ENCODE assay signal across 26 cellular contexts in genomic region chr12:19837543-19837942, GRCh38.
"Had no signal": no experiment of that assay in that cellular context is flagged by ENCODE, and none has a peak within 500 bp of the region (broad histone marks: within the 10 kb centered on the region; RNA-seq: fewer than 3 reads in every experiment).

No MANE protein-coding gene starts in this region.

- H3K4me1 ChIP-seq: neural progenitor cell, parathyroid adenoma, psoas muscle, stomach, testis, thyroid gland, upper lobe of right lung had no signal

- ATAC-seq: natural killer cell; psoas muscle; sciatic nerve; stimulated activated naive B cell treated with anti-CD40 and anti-IgM and Interleukin-4, amounts not matched to agents 10 μg/mL and 1 μg/mL and 100 μg/mL, for 72 hours; stimulated activated naive CD8-positive, alpha-beta T cell treated with anti-CD3 and anti-CD28 coated beads, Interleukin-15, Interleukin-2, amounts not matched to agents 100 U/mL and 50 U/mL, for 24 hours; upper lobe of right lung had no signal

- H3K9me3 ChIP-seq: heart right ventricle, neutrophil, psoas muscle, testis, thyroid gland, upper lobe of right lung had no signal

- H3K27ac ChIP-seq: heart right ventricle, hepatocyte, neural progenitor cell, neutrophil, parathyroid adenoma, psoas muscle, skin epidermis, stomach, testis, thyroid gland, upper lobe of right lung had no signal

- H3K4me3 ChIP-seq: heart right ventricle, hepatocyte, lung, neural progenitor cell, psoas muscle, skin epidermis, stomach, testis, thyroid gland, upper lobe of right lung had no signal

- H3K36me3 ChIP-seq: heart right ventricle, neural progenitor cell, neutrophil, stomach, thyroid gland, upper lobe of right lung had no signal

- H3K27me3 ChIP-seq: heart right ventricle, hepatocyte, neural progenitor cell, neutrophil, stomach, testis, thyroid gland, upper lobe of right lung had no signal

- DNase-seq: heart right ventricle; islet precursor cell; mesendoderm; naive B cell; natural killer cell; nephron progenitor cell; occipital lobe; psoas muscle; stimulated activated CD4-positive, alpha-beta T cell treated with anti-CD3 and anti-CD28 coated beads, Interleukin-12 subunit alpha, Interleukin-12 subunit beta, amount 100 ng/mL, for 4 hours; stimulated activated CD4-positive, alpha-beta T cell treated with anti-CD3 and anti-CD28 coated beads, Interleukin-15, amount 100 ng/mL, for 24 hours; stimulated activated CD4-positive, alpha-beta T cell treated with anti-CD3 and anti-CD28 coated beads, Interleukin-2, amount 100 ng/mL, for 24 hours; stimulated activated CD4-positive, alpha-beta T cell treated with anti-CD3 and anti-CD28 coated beads, Interleukin-4, amount 100 ng/mL, for 1 hour; stimulated activated naive B cell treated with anti-CD40 and anti-IgM and Interleukin-4, amounts not matched to agents 10 μg/mL and 1 μg/mL and 100 μg/mL, for 72 hours; stimulated activated naive CD8-positive, alpha-beta T cell treated with anti-CD3 and anti-CD28 coated beads, Interleukin-15, Interleukin-2, amounts not matched to agents 100 U/mL and 50 U/mL, for 24 hours; stomach; testis; thyroid gland; trophoblast cell; upper lobe of right lung had no signal
